8 cellular contexts compared by ENCODE assay signal in the genomic region with DNA sequence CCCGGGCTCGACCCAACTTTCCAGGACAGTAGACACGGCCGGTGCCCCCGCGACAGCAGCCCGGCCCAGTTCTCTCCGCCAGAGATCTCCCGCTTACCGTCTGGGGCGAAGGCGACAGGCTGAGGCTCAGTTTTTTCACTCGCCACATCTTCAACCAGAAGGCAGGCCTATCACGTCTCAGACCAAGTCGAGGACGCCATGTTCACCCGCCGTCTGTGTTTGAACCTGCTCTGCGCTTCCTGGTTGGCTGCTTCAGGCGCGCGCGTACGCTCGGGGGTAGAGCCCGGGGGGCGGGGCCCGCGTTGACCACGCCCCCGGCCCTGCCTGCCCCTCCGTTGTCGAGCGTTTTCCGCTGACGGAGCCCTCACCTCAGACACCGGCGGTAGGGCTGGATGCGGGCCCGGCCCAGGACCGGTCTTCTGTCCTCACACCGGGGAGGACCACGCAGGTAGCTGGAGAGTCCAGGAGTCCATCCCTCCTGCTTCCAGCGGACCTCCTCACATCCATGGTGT. TPM values are rescaled to one million over a fixed set of nuclear protein-coding genes. Genes with fewer than 3 reads are reported as not detected.
DNase-seq lines count a peak whose midpoint lies in the region; ATAC-seq and TF ChIP-seq lines count a peak whose summit lies in the region.

Gene SPAG5 (minus strand): TSS at position 227 of the 512 bp plus-strand sequence. CDS start 79 bp downstream, at position 148.

- H3K79me2 ChIP-seq in DOHH2 (ENCODE audit: control insufficient read depth, low read length) (peaks cover 42% of the 10 kb centered on the region), GM23338 (replicated peaks; ENCODE audit: insufficient read depth) (peaks cover 41% of the 10 kb centered on the region)

- peak; percentile 97 for DNase-seq in GM23338 (ENCODE audit: low spot score)
- peak; percentile 89 for DNase-seq in LHCN-M2 (ENCODE audit: low read depth)
- DNase-seq in RPMI8226 = peak; percentile 97
- peak; percentile 88 to 94 for DNase-seq in activated T-helper 1 cell treated with anti-CD3 and anti-CD28 coated beads, Interleukin-2, amount 50 U/mL, for 16 hours (ENCODE audit: low read depth in 1 of 2, low spot score in 1 of 2)
- peak; percentile 88 for DNase-seq in fibroblast of gingiva (ENCODE audit: low read depth)
- peak; percentile 96 for DNase-seq in naive B cell
- DNase-seq in stimulated activated effector memory CD8-positive, alpha-beta T cell treated with anti-CD3 and anti-CD28 coated beads, Interleukin-12 subunit alpha, Interleukin-12 subunit beta, amount 100 ng/mL, for 72 hours (ENCODE audit: low spot score in 2 of 2) = peak; percentile 95

- H3K27ac Mint-ChIP-seq in GM23338 (peak within 1 kb of the TSS; percentile 97), naive B cell (peak within 1 kb of the TSS; percentile 91 to 98 (median 96))
- H3K27ac Mint-ChIP-seq in stimulated activated effector memory CD8-positive, alpha-beta T cell treated with anti-CD3 and anti-CD28 coated beads, Interleukin-12 subunit alpha, Interleukin-12 subunit beta, amount 100 ng/mL, for 72 hours = peak within 1 kb of the TSS; percentile 98

- H3K27ac ChIP-seq in DOHH2 (ENCODE audit: low read depth, low read length) (peak within 1 kb of the TSS; percentile 78), GM23338 (ENCODE audit: low read depth) (peak within 1 kb of the TSS; percentile 89)

- H3F3A ChIP-seq in DOHH2 (ENCODE audit: control insufficient read depth, insufficient read depth) (peaks cover 15% of the 10 kb centered on the region), GM23338 (replicated peaks; ENCODE audit: low read depth) (peaks cover 17% of the 10 kb centered on the region)

- H3K4me1 ChIP-seq in DOHH2 (ENCODE audit: control insufficient read depth, low read length) (peaks cover 24% of the 10 kb centered on the region), GM23338 (ENCODE audit: insufficient read depth) (peaks cover 8% of the 10 kb centered on the region)

- H3K9me3 ChIP-seq in DOHH2 (ENCODE audit: control insufficient read depth, insufficient read depth, low read length) = no peaks in the 10 kb centered on the region

- peaks cover 10% of the 10 kb centered on the region for H3K27me3 Mint-ChIP-seq in GM23338 (ENCODE audit: insufficient read depth, low read depth, poor library complexity)
- H3K27me3 Mint-ChIP-seq in naive B cell = no peaks in the 10 kb centered on the region

- H3K9me3 Mint-ChIP-seq in GM23338 = no peaks in the 10 kb centered on the region
- no peaks in the 10 kb centered on the region for H3K9me3 Mint-ChIP-seq in naive B cell
- H3K9me3 Mint-ChIP-seq in stimulated activated effector memory CD8-positive, alpha-beta T cell treated with anti-CD3 and anti-CD28 coated beads, Interleukin-12 subunit alpha, Interleukin-12 subunit beta, amount 100 ng/mL, for 72 hours = no peaks in the 10 kb centered on the region

- H3K4me1 Mint-ChIP-seq in GM23338 = peaks cover 12% of the 10 kb centered on the region
- peaks cover 22 to 26% (median 24%) of the 10 kb centered on the region in 3 donors for H3K4me1 Mint-ChIP-seq in naive B cell
- H3K4me1 Mint-ChIP-seq in stimulated activated effector memory CD8-positive, alpha-beta T cell treated with anti-CD3 and anti-CD28 coated beads, Interleukin-12 subunit alpha, Interleukin-12 subunit beta, amount 100 ng/mL, for 72 hours = peaks cover 26% of the 10 kb centered on the region

- H3K27me3 ChIP-seq in DOHH2 (ENCODE audit: control insufficient read depth, low read length) (no peaks in the 10 kb centered on the region), GM23338 (ENCODE audit: insufficient read depth) (no peaks in the 10 kb centered on the region)

- peaks cover 30% of the 10 kb centered on the region for H3K36me3 Mint-ChIP-seq in GM23338 (ENCODE audit: low read depth)
- H3K36me3 Mint-ChIP-seq in naive B cell = no peaks in the 10 kb centered on the region
- H3K36me3 Mint-ChIP-seq in stimulated activated effector memory CD8-positive, alpha-beta T cell treated with anti-CD3 and anti-CD28 coated beads, Interleukin-12 subunit alpha, Interleukin-12 subunit beta, amount 100 ng/mL, for 72 hours = peaks cover 59% of the 10 kb centered on the region

- peak within 1 kb of the TSS; percentile 98 for H2AFZ ChIP-seq in GM23338

- H4K20me1 ChIP-seq in DOHH2 (ENCODE audit: control insufficient read depth, insufficient read depth, low read depth, low read length) (no peaks in the 10 kb centered on the region), GM23338 (replicated peaks; ENCODE audit: insufficient read depth) (peaks cover 3% of the 10 kb centered on the region; the same call in 1 of the 2 replicates)

- H3K4me2 ChIP-seq in DOHH2 (ENCODE audit: low read length) (peak within 1 kb of the TSS; percentile 89), GM23338 (peak within 1 kb of the TSS; percentile 98)

- H3K4me3 Mint-ChIP-seq in GM23338 (peak within 1 kb of the TSS; percentile 92), naive B cell (peak within 1 kb of the TSS; percentile 87 to 96 (median 94))
- peak within 1 kb of the TSS; percentile 94 for H3K4me3 Mint-ChIP-seq in stimulated activated effector memory CD8-positive, alpha-beta T cell treated with anti-CD3 and anti-CD28 coated beads, Interleukin-12 subunit alpha, Interleukin-12 subunit beta, amount 100 ng/mL, for 72 hours

- H3K9me2 ChIP-seq in DOHH2 (replicated peaks; ENCODE audit: control insufficient read depth, low read length) (no peaks in the 10 kb centered on the region), GM23338 (ENCODE audit: insufficient read depth) (no peaks in the 10 kb centered on the region)

- ATAC-seq in GM23338 (peak; percentile 92), naive B cell (ENCODE audit: low read depth in 2 of 2) (peak; percentile 92 to 93)
- peak; percentile 93 for ATAC-seq in stimulated activated effector memory CD8-positive, alpha-beta T cell treated with anti-CD3 and anti-CD28 coated beads, Interleukin-12 subunit alpha, Interleukin-12 subunit beta, amount 100 ng/mL, for 72 hours

- peaks cover 32% of the 10 kb centered on the region for H3K36me3 ChIP-seq in DOHH2 (ENCODE audit: control insufficient read depth, low read length)
- peaks cover 21% of the 10 kb centered on the region; the same call in 1 of the 2 replicates for H3K36me3 ChIP-seq in GM23338 (ENCODE audit: insufficient read depth)

- TF ChIP-seq CTCF in DOHH2 (IDR thresholded peaks at IDR 0.05; ENCODE audit: low read depth, low read length, poor library complexity, severe bottlenecking) (no peak), GM23338 (conservative IDR thresholded peaks at IDR 0.05; ENCODE audit: low read depth in 2 of 2) (no peak)

- peak within 1 kb of the TSS; percentile 100 for H3K4me3 ChIP-seq in DOHH2 (ENCODE audit: low read length)
- H3K4me3 ChIP-seq in GM23338 = peak within 1 kb of the TSS; percentile 94

TF ChIP-seq in GM23338, 12 proteins besides CTCF, POLR2A, EP300 and RAD21:
- TF ChIP-seq CREB1 (CRISPR knock-in tag; IDR thresholded peaks at IDR 0.05; ENCODE audit: low read depth) (peak; percentile 58; the same call in 1 of the 2 replicates), POLR2AphosphoS5 (IDR thresholded peaks at IDR 0.05; ENCODE audit: low read depth) (peak; percentile 91), STAT1 (IDR thresholded peaks at IDR 0.05; ENCODE audit: unreplicated experiment) (no peak)

RNA-seq across cellular contexts. Expression of gene SPAG5, which starts in this region (rescaled TPM):
- 87.3 and 99.6 TPM in 2 replicates for total RNA-seq in GM23338 (2014; rRNA removed; shearing (Covaris generic))
- polyA plus RNA-seq in GM23338 (2016; fragmentation: Nextera tagmentation; extraction: Ambion mirVana) = 99.3 and 104 TPM in 2 replicates
- 89.8 and 106 TPM in 2 replicates for total RNA-seq in LHCN-M2 (2014; rRNA removed)
- 40.4 TPM for polyA plus RNA-seq in LHCN-M2 (2012)
- polyA plus RNA-seq in naive B cell (ENCODE audit: low read depth in 6 of 6) = 1 to 10 TPM in 1 of 6 donors, under 1 TPM in 4, not detected in 1; 0.26 to 1.1 (median 0.62) TPM

Comparison
In these comparisons a context has a peak if more than half of its experiments do, and no peak if none do; other contexts are left out.
1. Peak in every context shown above with its lines: DNase-seq, ATAC-seq, H3K4me3 ChIP-seq and H3K27ac ChIP-seq.
2. RNA of gene SPAG5 (polyA plus RNA-seq): 99.3 to 104 TPM in GM23338; 0.26 to 1.1 TPM in naive B cell; every median in the first group is over 10 times any median in the second.